ENCODE assay signal across 27 cellular contexts in the genomic region with DNA sequence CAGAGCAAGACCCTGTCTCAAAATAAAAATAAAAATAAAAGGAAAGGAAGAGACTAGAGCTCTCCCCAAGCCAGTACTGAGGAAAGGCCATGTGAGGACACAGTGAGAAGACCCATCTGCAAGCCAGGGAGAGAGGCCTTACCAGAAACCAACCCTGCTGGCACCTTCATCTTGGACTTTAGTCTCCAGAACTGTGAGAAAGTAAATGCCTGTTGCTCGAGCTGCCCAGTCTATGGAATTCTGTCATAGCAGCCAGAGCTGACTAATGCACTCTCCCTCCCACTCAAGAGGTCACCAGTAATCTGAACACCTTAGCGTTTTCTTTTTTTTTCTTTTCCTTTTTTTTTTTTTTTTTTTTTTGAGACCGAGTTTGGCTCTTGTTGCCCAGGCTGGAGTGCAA. TPM values are rescaled to one million over a fixed set of nuclear protein-coding genes. Genes with fewer than 3 reads are reported as not detected.
DNase-seq lines count a peak whose midpoint lies in the region; FAIRE-seq and TF ChIP-seq lines count a peak whose summit lies in the region.
"Had no signal": no experiment of that assay in that cellular context is flagged by ENCODE, and none has a peak within 500 bp of the region (broad histone marks: within the 10 kb centered on the region; RNA-seq: fewer than 3 reads in every experiment).

No MANE protein-coding gene starts in this region.

- FAIRE-seq in small intestine (lab: Jason Lieb, UNC) = no peak
- FAIRE-seq: endometrium, G401.6 had no signal

- H3K9me3 ChIP-seq in small intestine (ENCODE audit: control insufficient read depth, low read depth) = no peaks in the 10 kb centered on the region
- H3K9me3 ChIP-seq: HAP-1 had no signal

- H3K27ac Mint-ChIP-seq in T-helper 2 cell treated with Interferon-gamma antibody and Interleukin-4, amounts not matched to agents 5 μg/mL and 100 μg/mL, for 36 hours = no peak overlapping the region
- H3K27ac Mint-ChIP-seq: mesothelial cell of epicardium; nephron; stimulated activated naive CD8-positive, alpha-beta T cell treated with anti-CD3 and anti-CD28 coated beads, Interleukin-15, amount 100 ng/mL, for 72 hours; type B pancreatic cell had no signal

- H3K9me3 Mint-ChIP-seq in T-helper 2 cell treated with Interferon-gamma antibody and Interleukin-4, amounts not matched to agents 5 μg/mL and 100 μg/mL, for 36 hours = no peaks in the 10 kb centered on the region
- H3K9me3 Mint-ChIP-seq: activated naive CD4-positive, alpha-beta T cell treated with anti-CD3 and anti-CD28 coated beads, Interleukin-2, amount 50 U/mL, for 24 hours; mesothelial cell of epicardium; stimulated activated naive CD8-positive, alpha-beta T cell treated with anti-CD3 and anti-CD28 coated beads, Interleukin-15, amount 100 ng/mL, for 72 hours; type B pancreatic cell had no signal

- H3K36me3 Mint-ChIP-seq in T-helper 2 cell treated with Interferon-gamma antibody and Interleukin-4, amounts not matched to agents 5 μg/mL and 100 μg/mL, for 36 hours (ENCODE audit: low read depth) = no peaks in the 10 kb centered on the region
- H3K36me3 Mint-ChIP-seq: activated naive CD4-positive, alpha-beta T cell treated with anti-CD3 and anti-CD28 coated beads, Interleukin-2, amount 50 U/mL, for 24 hours; mesothelial cell of epicardium; type B pancreatic cell had no signal

- peak overlapping the region; percentile 14; the same call in 1 of the 2 replicates for H3K27ac ChIP-seq in RWPE1
- H3K27ac ChIP-seq in small intestine (ENCODE audit: low read depth in 1 of 2, low read length in 1 of 2) = no peak overlapping the region
- H3K27ac ChIP-seq: 22Rv1, coronary artery had no signal

- H3K4me3 ChIP-seq in fibroblast of the aortic adventitia (ENCODE audit: low read depth, low read length) (no peak overlapping the region), small intestine (ENCODE audit: low read depth in 1 of 2, low read length in 2 of 2) (no peak overlapping the region)
- H3K4me3 ChIP-seq: coronary artery, HAP-1 had no signal

- no peaks in the 10 kb centered on the region for H3K27me3 Mint-ChIP-seq in T-helper 2 cell treated with Interferon-gamma antibody and Interleukin-4, amounts not matched to agents 5 μg/mL and 100 μg/mL, for 36 hours (ENCODE audit: low read depth)
- H3K27me3 Mint-ChIP-seq: activated naive CD4-positive, alpha-beta T cell treated with anti-CD3 and anti-CD28 coated beads, Interleukin-2, amount 50 U/mL, for 24 hours; progenitor cell of endocrine pancreas; stimulated activated naive CD8-positive, alpha-beta T cell treated with anti-CD3 and anti-CD28 coated beads, Interleukin-15, amount 100 ng/mL, for 72 hours; type B pancreatic cell had no signal

- H3K4me3 Mint-ChIP-seq in T-helper 2 cell treated with Interferon-gamma antibody and Interleukin-4, amounts not matched to agents 5 μg/mL and 100 μg/mL, for 36 hours = no peak overlapping the region
- H3K4me3 Mint-ChIP-seq: activated naive CD4-positive, alpha-beta T cell treated with anti-CD3 and anti-CD28 coated beads, Interleukin-2, amount 50 U/mL, for 24 hours; mesothelial cell of epicardium; nephron; stimulated activated naive CD8-positive, alpha-beta T cell treated with anti-CD3 and anti-CD28 coated beads, Interleukin-15, amount 100 ng/mL, for 72 hours; type B pancreatic cell had no signal

- H3K36me3 ChIP-seq in small intestine (ENCODE audit: control insufficient read depth in 2 of 2, insufficient read depth in 2 of 2, low read length in 2 of 2) = no peaks in the 10 kb centered on the region
- H3K36me3 ChIP-seq: HAP-1 had no signal

- H3K27me3 ChIP-seq in small intestine (ENCODE audit: control insufficient read depth in 2 of 2, insufficient read depth in 2 of 2, low read length in 2 of 2) = no peaks in the 10 kb centered on the region

- TF ChIP-seq CTCF in RWPE1 (conservative IDR thresholded peaks at IDR 0.05; ENCODE audit: low read depth) (no peak), fibroblast of the aortic adventitia (IDR thresholded peaks at IDR 0.05; ENCODE audit: insufficient read depth, low read length) (no peak)

- intact Hi-C loops in head of caudate nucleus (cut with DNase I) = loop anchor here (5.0 to 10.0 kb wide), 3 partner anchors 55 to 145 kb away; a partner anchor contains a TSS

- H3K4me1 ChIP-seq in small intestine (ENCODE audit: control insufficient read depth in 2 of 2, insufficient read depth in 1 of 2, low read depth in 1 of 2, low read length in 1 of 2) = peaks cover 0 to 5% of the 10 kb centered on the region in 2 donors

- WGBS in small intestine, 3 donors = 16 to 69% (median 25%) methylated on average over 1 to 2 of the region's 3 CpGs

- H3K4me1 Mint-ChIP-seq in T-helper 2 cell treated with Interferon-gamma antibody and Interleukin-4, amounts not matched to agents 5 μg/mL and 100 μg/mL, for 36 hours (ENCODE audit: low read depth) = peaks cover 15% of the 10 kb centered on the region
- H3K4me1 Mint-ChIP-seq: mesothelial cell of epicardium had no signal

- DNase-seq in DMS53 (lab: John Stamatoyannopoulos, UW) (peak; percentile 28), DMS53 treated with DMSO at 0.1 percent for 48 hours (lab: John Stamatoyannopoulos, UW; ENCODE audit: unreplicated experiment) (no peak), RWPE1 (ENCODE audit: low spot score) (no peak), fibroblast of the aortic adventitia (ENCODE audit: low read depth) (peak; percentile 51), small intestine (peak; percentile 71), NCI-H748 (lab: John Stamatoyannopoulos, UW; ENCODE audit: unreplicated experiment) (no peak), head of caudate nucleus (no peak)
- DNase-seq in T-helper 2 cell treated with Interferon-gamma antibody and Interleukin-4, amounts not matched to agents 5 μg/mL and 100 μg/mL, for 36 hours (ENCODE audit: low spot score) = no peak
- DNase-seq: activated CD8-positive, alpha-beta memory T cell treated with anti-CD3 and anti-CD28 coated beads for 24 hours; activated T-cell treated with anti-CD3 and anti-CD28 coated beads, Interleukin-2, amount 50 U/mL, for 48 hours; left cardiac atrium; NCI-H1930; NCI-H524; stimulated activated CD4-positive, alpha-beta T cell treated with anti-CD3 and anti-CD28 coated beads, Interleukin-2, amount 100 ng/mL, for 48 hours; stimulated activated naive CD8-positive, alpha-beta T cell treated with anti-CD3 and anti-CD28 coated beads, Interleukin-15, amount 100 ng/mL, for 72 hours; T1000 had no signal

- POLR2A ChIA-PET in RWPE1 (lab: Yijun Ruan, JAX; ENCODE audit: low non-redundant PET) = interaction anchor here (0.6 to 1.6 kb wide), 3 partner anchors 16 to 53 kb away, joined by 3 to 9 read pairs (median 4); a partner anchor contains a TSS

- CTCF ChIA-PET in RWPE1 (lab: Yijun Ruan, JAX) = interaction anchor here (0.6 to 0.8 kb wide), 2 partner anchors 33 to 77 kb away, joined by 3 read pairs; no protein-coding TSS in a partner anchor

RNA-seq across cellular contexts. Expression of a gene that starts 7.3 kb away (rescaled TPM):
- 0.72 and 1.3 TPM in 2 replicates for total RNA-seq in fibroblast of the aortic adventitia (ENCODE audit: low replicate concordance)
- polyA plus RNA-seq in small intestine = under 1 TPM in 1 of 3 donors, not detected in 2; 0.92 TPM
- total RNA-seq: progenitor cell of endocrine pancreas, SK-MEL-5 had no signal

RNA-seq across cellular contexts. Expression of a gene that starts 16.2 kb away (rescaled TPM):
- 19.3 and 31.1 TPM in 2 replicates for total RNA-seq in fibroblast of the aortic adventitia (ENCODE audit: low replicate concordance)
- polyA plus RNA-seq in small intestine = 10 to 100 TPM; 23.8 to 30.0 (median 25.7) TPM

RNA-seq across cellular contexts. Expression of a gene that starts 52.1 kb away (rescaled TPM):
- total RNA-seq in fibroblast of the aortic adventitia (ENCODE audit: low replicate concordance) = 7.7 and 15.8 TPM in 2 replicates
- 1 to 10 TPM; 3.2 to 5.1 (median 4.2) TPM for polyA plus RNA-seq in small intestine

Comparison
In these comparisons a context has a peak if more than half of its experiments do, and no peak if none do; other contexts are left out.
1. DNase-seq: peak in DMS53 (single experiment), fibroblast of the aortic adventitia (single experiment) and small intestine (single experiment); none in DMS53 treated with DMSO at 0.1 percent for 48 hours (single experiment), RWPE1 (single experiment), NCI-H748 (single experiment), T-helper 2 cell treated with Interferon-gamma antibody and Interleukin-4, amounts not matched to agents 5 μg/mL and 100 μg/mL, for 36 hours (single experiment) and head of caudate nucleus (0 of 42).